39 cellular contexts compared by ENCODE assay signal in the genomic region with DNA sequence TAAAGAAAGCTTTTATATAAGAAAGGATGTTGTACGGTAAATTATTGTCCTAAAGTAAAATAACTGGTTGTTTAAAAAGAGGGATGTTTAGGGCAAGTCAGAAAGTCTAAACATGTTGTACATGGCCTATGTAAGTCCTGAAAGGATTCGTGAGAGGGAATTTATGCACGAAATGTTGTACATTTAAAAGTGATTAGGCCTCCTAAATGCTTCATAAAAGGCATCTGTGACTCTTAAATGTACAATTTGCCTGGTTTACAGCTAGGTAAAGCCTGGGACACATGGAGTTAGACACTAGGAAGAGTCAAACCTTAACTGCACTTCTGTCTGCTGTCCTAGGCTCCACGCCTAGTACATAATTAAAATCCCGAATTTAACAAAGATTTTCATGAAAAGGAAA. TPM values are rescaled to one million over a fixed set of nuclear protein-coding genes. Genes with fewer than 3 reads are reported as not detected.
"Had no signal": no experiment of that assay in that cellular context is flagged by ENCODE, and none has a peak within 500 bp of the region (broad histone marks: within the 10 kb centered on the region; RNA-seq: fewer than 3 reads in every experiment).

No MANE protein-coding gene starts in this region.

- H3K4me1 ChIP-seq: adrenal gland, ascending aorta, body of pancreas, breast epithelium had no signal

- H3K4me3 ChIP-seq: adrenal gland, ascending aorta, body of pancreas, breast epithelium, cardiac muscle cell had no signal

- H3K9me3 ChIP-seq: adrenal gland, ascending aorta, body of pancreas had no signal

- H3K36me3 ChIP-seq: adrenal gland, ascending aorta, brain microvascular endothelial cell, breast epithelium, cardiac muscle cell had no signal

- H3K27me3 ChIP-seq: adrenal gland, ascending aorta, body of pancreas, brain microvascular endothelial cell, breast epithelium, cardiac muscle cell had no signal

- DNase-seq: activated effector memory CD4-positive, alpha-beta T cell treated with anti-CD3 and anti-CD28 coated beads, Interleukin-2, amount 50 U/mL, for 16 hours; activated effector memory CD4-positive, alpha-beta T cell treated with Interleukin-2 at 50 U/mL for 16 hours; activated gamma-delta T cell; activated gamma-delta T cell treated with Interleukin-2 at 50 U/mL for 16 hours; activated naive CD4-positive, alpha-beta T cell; activated naive CD4-positive, alpha-beta T cell treated with anti-CD3 and anti-CD28 coated beads for 36 hours; activated naive CD4-positive, alpha-beta T cell treated with anti-CD3 and anti-CD28 coated beads, Interleukin-2, amount 10 ng/mL, durations not matched to agents 7 days and 5 days; activated naive CD4-positive, alpha-beta T cell treated with anti-CD3 and anti-CD28 coated beads, Interleukin-2, amount 50 U/mL, for 16 hours; activated naive CD4-positive, alpha-beta T cell treated with Interleukin-2 at 50 U/mL for 16 hours; activated naive CD8-positive, alpha-beta T cell treated with anti-CD3 and anti-CD28 coated beads for 36 hours; activated naive CD8-positive, alpha-beta T cell treated with anti-CD3 and anti-CD28 coated beads, Interleukin-2, amount 10 ng/mL, durations not matched to agents 7 days and 5 days; activated naive CD8-positive, alpha-beta T cell treated with anti-CD3 and anti-CD28 coated beads, Interleukin-2, amount 50 U/mL, for 24 hours; activated T-cell treated with anti-CD3 and anti-CD28 coated beads, Interleukin-2, amount 50 U/mL, for 24 hours; activated T-cell treated with anti-CD3 and anti-CD28 coated beads, Interleukin-2, amount 50 U/mL, for 4 hours; activated T-cell treated with anti-CD3 and anti-CD28 coated beads, Interleukin-2, amount 50 U/mL, for 48 hours; activated T-cell treated with anti-CD3 and anti-CD28 coated beads, Interleukin-2, amount 50 U/mL, for 72 hours; adrenal gland; amniotic stem cell; amygdala; anterior cingulate cortex; aorta; body of pancreas; brain microvascular endothelial cell; caudate nucleus; central memory CD4-positive, alpha-beta T cell; cerebellar nuclear complex had no signal

- H3K27ac ChIP-seq: adrenal gland, ascending aorta, body of pancreas, brain microvascular endothelial cell, breast epithelium, cardiac muscle cell had no signal

- FAIRE-seq: astrocyte, bronchial epithelial cell had no signal

RNA-seq across cellular contexts. Expression of gene KRTAP13-3, which starts 9.7 kb away (rescaled TPM):
- total RNA-seq: activated naive CD4-positive, alpha-beta T cell treated with anti-CD3 and anti-CD28 coated beads for 36 hours; activated naive CD4-positive, alpha-beta T cell treated with anti-CD3 and anti-CD28 coated beads, Interleukin-2, amount 50 U/mL, for 72 hours; activated naive CD8-positive, alpha-beta T cell treated with anti-CD3 and anti-CD28 coated beads for 36 hours; activated naive CD8-positive, alpha-beta T cell treated with anti-CD3 and anti-CD28 coated beads, Interleukin-2, amount 10 ng/mL, durations not matched to agents 7 days and 5 days; activated T-cell treated with anti-CD3 and anti-CD28 coated beads, Interleukin-2, amount 50 U/mL, for 4 hours; activated T-cell treated with anti-CD3 and anti-CD28 coated beads, Interleukin-2, amount 50 U/mL, for 72 hours; activated T-helper 1 cell treated with anti-CD3 and anti-CD28 coated beads, Interleukin-12 subunit alpha, Interleukin-12 subunit beta, Interleukin-2, Interleukin-4 antibody, amounts not matched to agents 30 ng/mL and 10 ng/mL and 1 ng/mL, durations not matched to agents 14 hours and 24 hours and 36 hours; activated T-helper 17 cell treated with anti-CD3 and anti-CD28 coated beads, Interleukin-2, amount 50 U/mL, for 72 hours; activated T-helper 2 cell treated with anti-CD3 and anti-CD28 coated beads, Interferon-gamma antibody, Interleukin-2, Interleukin-4, amounts not matched to agents 10 μg/mL and 5 μg/mL and 100 μg/mL, durations not matched to agents 14 hours and 24 hours and 36 hours; adrenal gland; aorta; ascending aorta; astrocyte; body of pancreas; breast epithelium; bronchial epithelial cell; cardiac muscle cell; cardiac septum; cerebellum; chondrocyte had no signal
- polyA plus RNA-seq: adipose tissue, adrenal gland, aorta, cardiac muscle cell had no signal

RNA-seq across cellular contexts. Expression of gene KRTAP13-4, which starts 14.0 kb away (rescaled TPM):
- total RNA-seq: activated naive CD4-positive, alpha-beta T cell treated with anti-CD3 and anti-CD28 coated beads for 36 hours; activated naive CD4-positive, alpha-beta T cell treated with anti-CD3 and anti-CD28 coated beads, Interleukin-2, amount 50 U/mL, for 72 hours; activated naive CD8-positive, alpha-beta T cell treated with anti-CD3 and anti-CD28 coated beads for 36 hours; activated naive CD8-positive, alpha-beta T cell treated with anti-CD3 and anti-CD28 coated beads, Interleukin-2, amount 10 ng/mL, durations not matched to agents 7 days and 5 days; activated T-cell treated with anti-CD3 and anti-CD28 coated beads, Interleukin-2, amount 50 U/mL, for 4 hours; activated T-cell treated with anti-CD3 and anti-CD28 coated beads, Interleukin-2, amount 50 U/mL, for 72 hours; activated T-helper 1 cell treated with anti-CD3 and anti-CD28 coated beads, Interleukin-12 subunit alpha, Interleukin-12 subunit beta, Interleukin-2, Interleukin-4 antibody, amounts not matched to agents 30 ng/mL and 10 ng/mL and 1 ng/mL, durations not matched to agents 14 hours and 24 hours and 36 hours; activated T-helper 17 cell treated with anti-CD3 and anti-CD28 coated beads, Interleukin-2, amount 50 U/mL, for 72 hours; activated T-helper 2 cell treated with anti-CD3 and anti-CD28 coated beads, Interferon-gamma antibody, Interleukin-2, Interleukin-4, amounts not matched to agents 10 μg/mL and 5 μg/mL and 100 μg/mL, durations not matched to agents 14 hours and 24 hours and 36 hours; adrenal gland; aorta; ascending aorta; astrocyte; body of pancreas; breast epithelium; bronchial epithelial cell; cardiac muscle cell; cardiac septum; cerebellum; chondrocyte had no signal
- polyA plus RNA-seq: adipose tissue, adrenal gland, aorta, cardiac muscle cell had no signal

RNA-seq across cellular contexts. Expression of gene KRTAP13-1, which starts 20.2 kb away (rescaled TPM):
- total RNA-seq: activated naive CD4-positive, alpha-beta T cell treated with anti-CD3 and anti-CD28 coated beads for 36 hours; activated naive CD4-positive, alpha-beta T cell treated with anti-CD3 and anti-CD28 coated beads, Interleukin-2, amount 50 U/mL, for 72 hours; activated naive CD8-positive, alpha-beta T cell treated with anti-CD3 and anti-CD28 coated beads for 36 hours; activated naive CD8-positive, alpha-beta T cell treated with anti-CD3 and anti-CD28 coated beads, Interleukin-2, amount 10 ng/mL, durations not matched to agents 7 days and 5 days; activated T-cell treated with anti-CD3 and anti-CD28 coated beads, Interleukin-2, amount 50 U/mL, for 4 hours; activated T-cell treated with anti-CD3 and anti-CD28 coated beads, Interleukin-2, amount 50 U/mL, for 72 hours; activated T-helper 1 cell treated with anti-CD3 and anti-CD28 coated beads, Interleukin-12 subunit alpha, Interleukin-12 subunit beta, Interleukin-2, Interleukin-4 antibody, amounts not matched to agents 30 ng/mL and 10 ng/mL and 1 ng/mL, durations not matched to agents 14 hours and 24 hours and 36 hours; activated T-helper 17 cell treated with anti-CD3 and anti-CD28 coated beads, Interleukin-2, amount 50 U/mL, for 72 hours; activated T-helper 2 cell treated with anti-CD3 and anti-CD28 coated beads, Interferon-gamma antibody, Interleukin-2, Interleukin-4, amounts not matched to agents 10 μg/mL and 5 μg/mL and 100 μg/mL, durations not matched to agents 14 hours and 24 hours and 36 hours; adrenal gland; aorta; ascending aorta; astrocyte; body of pancreas; breast epithelium; bronchial epithelial cell; cardiac muscle cell; cardiac septum; cerebellum; chondrocyte had no signal
- polyA plus RNA-seq: adipose tissue, adrenal gland, aorta, cardiac muscle cell had no signal

RNA-seq across cellular contexts. Expression of gene KRTAP15-1, which starts 24.1 kb away (rescaled TPM):
- total RNA-seq: activated naive CD4-positive, alpha-beta T cell treated with anti-CD3 and anti-CD28 coated beads for 36 hours; activated naive CD4-positive, alpha-beta T cell treated with anti-CD3 and anti-CD28 coated beads, Interleukin-2, amount 50 U/mL, for 72 hours; activated naive CD8-positive, alpha-beta T cell treated with anti-CD3 and anti-CD28 coated beads for 36 hours; activated naive CD8-positive, alpha-beta T cell treated with anti-CD3 and anti-CD28 coated beads, Interleukin-2, amount 10 ng/mL, durations not matched to agents 7 days and 5 days; activated T-cell treated with anti-CD3 and anti-CD28 coated beads, Interleukin-2, amount 50 U/mL, for 4 hours; activated T-cell treated with anti-CD3 and anti-CD28 coated beads, Interleukin-2, amount 50 U/mL, for 72 hours; activated T-helper 1 cell treated with anti-CD3 and anti-CD28 coated beads, Interleukin-12 subunit alpha, Interleukin-12 subunit beta, Interleukin-2, Interleukin-4 antibody, amounts not matched to agents 30 ng/mL and 10 ng/mL and 1 ng/mL, durations not matched to agents 14 hours and 24 hours and 36 hours; activated T-helper 17 cell treated with anti-CD3 and anti-CD28 coated beads, Interleukin-2, amount 50 U/mL, for 72 hours; activated T-helper 2 cell treated with anti-CD3 and anti-CD28 coated beads, Interferon-gamma antibody, Interleukin-2, Interleukin-4, amounts not matched to agents 10 μg/mL and 5 μg/mL and 100 μg/mL, durations not matched to agents 14 hours and 24 hours and 36 hours; adrenal gland; aorta; ascending aorta; astrocyte; body of pancreas; breast epithelium; bronchial epithelial cell; cardiac muscle cell; cardiac septum; cerebellum; chondrocyte had no signal
- polyA plus RNA-seq: adipose tissue, adrenal gland, aorta, cardiac muscle cell had no signal

RNA-seq across cellular contexts. Expression of gene KRTAP13-2, which starts 43.9 kb away (rescaled TPM):
- total RNA-seq: activated naive CD4-positive, alpha-beta T cell treated with anti-CD3 and anti-CD28 coated beads for 36 hours; activated naive CD4-positive, alpha-beta T cell treated with anti-CD3 and anti-CD28 coated beads, Interleukin-2, amount 50 U/mL, for 72 hours; activated naive CD8-positive, alpha-beta T cell treated with anti-CD3 and anti-CD28 coated beads for 36 hours; activated naive CD8-positive, alpha-beta T cell treated with anti-CD3 and anti-CD28 coated beads, Interleukin-2, amount 10 ng/mL, durations not matched to agents 7 days and 5 days; activated T-cell treated with anti-CD3 and anti-CD28 coated beads, Interleukin-2, amount 50 U/mL, for 4 hours; activated T-cell treated with anti-CD3 and anti-CD28 coated beads, Interleukin-2, amount 50 U/mL, for 72 hours; activated T-helper 1 cell treated with anti-CD3 and anti-CD28 coated beads, Interleukin-12 subunit alpha, Interleukin-12 subunit beta, Interleukin-2, Interleukin-4 antibody, amounts not matched to agents 30 ng/mL and 10 ng/mL and 1 ng/mL, durations not matched to agents 14 hours and 24 hours and 36 hours; activated T-helper 17 cell treated with anti-CD3 and anti-CD28 coated beads, Interleukin-2, amount 50 U/mL, for 72 hours; activated T-helper 2 cell treated with anti-CD3 and anti-CD28 coated beads, Interferon-gamma antibody, Interleukin-2, Interleukin-4, amounts not matched to agents 10 μg/mL and 5 μg/mL and 100 μg/mL, durations not matched to agents 14 hours and 24 hours and 36 hours; aorta; ascending aorta; astrocyte; body of pancreas; breast epithelium; bronchial epithelial cell; cardiac muscle cell; cardiac septum; cerebellum; chondrocyte had no signal
- polyA plus RNA-seq: adipose tissue, adrenal gland, aorta, cardiac muscle cell had no signal
